ENCODE assay signal across 34 cellular contexts in the genomic region with DNA sequence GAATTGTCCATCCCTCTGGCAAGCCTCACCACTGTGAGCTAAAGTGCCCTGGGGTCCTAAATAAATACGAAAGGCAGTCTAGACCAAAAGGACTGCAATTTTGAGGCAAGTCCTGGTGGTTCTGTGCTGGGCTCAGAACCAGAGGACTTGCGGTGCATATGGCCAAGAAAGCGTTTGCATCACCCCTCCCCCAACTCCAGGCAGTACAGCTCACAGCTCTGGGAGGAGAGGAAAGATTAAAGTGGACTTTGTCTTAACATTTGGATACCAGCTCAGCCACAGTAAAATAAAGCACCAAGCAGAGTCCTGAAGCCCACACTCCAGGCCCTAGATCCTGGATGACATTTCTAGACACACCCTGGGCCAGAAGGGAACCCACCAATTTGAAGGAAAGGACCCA. TPM values are rescaled to one million over a fixed set of nuclear protein-coding genes. Genes with fewer than 3 reads are reported as not detected.
"Had no signal": no experiment of that assay in that cellular context is flagged by ENCODE, and none has a peak within 500 bp of the region (broad histone marks: within the 10 kb centered on the region; RNA-seq: fewer than 3 reads in every experiment).

No MANE protein-coding gene starts in this region.

- DNase-seq: activated B cell treated with CpG ODN at 0.5 μM for 24 hours; activated CD4-positive, alpha-beta memory T cell treated with anti-CD3 and anti-CD28 coated beads for 36 hours; activated CD4-positive, alpha-beta T cell treated with anti-CD3 and anti-CD28 coated beads for 4 hours; activated CD4-positive, alpha-beta T cell treated with anti-CD3 and anti-CD28 coated beads, Interleukin-2, amount 10 ng/mL, durations not matched to agents 24 days and 14 days; activated CD4-positive, alpha-beta T cell treated with anti-CD3 and anti-CD28 coated beads, Interleukin-2, amount 50 U/mL, for 1 hour; activated CD4-positive, alpha-beta T cell treated with anti-CD3 and anti-CD28 coated beads, Interleukin-2, amount 50 U/mL, for 4 hours; activated CD4-positive, CD25-positive, alpha-beta regulatory T cell treated with anti-CD3 and anti-CD28 coated beads, Interleukin-2, amount 50 U/mL, for 72 hours; activated CD8-positive, alpha-beta memory T cell treated with anti-CD3 and anti-CD28 coated beads for 24 hours; activated CD8-positive, alpha-beta memory T cell treated with anti-CD3 and anti-CD28 coated beads, Interleukin-2, amount 10 ng/mL, durations not matched to agents 7 days and 5 days; activated CD8-positive, alpha-beta T cell treated with anti-CD3 and anti-CD28 coated beads, Interleukin-2, amount 10 ng/mL, durations not matched to agents 7 days and 5 days; activated effector memory CD4-positive, alpha-beta T cell treated with anti-CD3 and anti-CD28 coated beads, Interleukin-2, amount 50 U/mL, for 16 hours; activated gamma-delta T cell treated with Interleukin-2 at 50 U/mL for 16 hours; activated naive CD4-positive, alpha-beta T cell; activated naive CD4-positive, alpha-beta T cell treated with anti-CD3 and anti-CD28 coated beads for 36 hours; activated naive CD4-positive, alpha-beta T cell treated with anti-CD3 and anti-CD28 coated beads, Interleukin-2, amount 50 U/mL, for 16 hours; activated naive CD8-positive, alpha-beta T cell treated with anti-CD3 and anti-CD28 coated beads for 36 hours; activated T-cell treated with anti-CD3 and anti-CD28 coated beads for 4 hours; activated T-cell treated with anti-CD3 and anti-CD28 coated beads, Interleukin-2, amount 50 U/mL, for 1 hour; activated T-cell treated with anti-CD3 and anti-CD28 coated beads, Interleukin-2, amount 50 U/mL, for 4 hours; activated T-cell treated with anti-CD3 and anti-CD28 coated beads, Interleukin-2, amount 50 U/mL, for 72 hours; adrenal gland; amniotic stem cell; aorta; body of pancreas; brain microvascular endothelial cell; cerebellar nuclear complex; T-helper 1 cell; T-helper 2 cell; T-helper 9 cell had no signal

- H3K27me3 ChIP-seq: adrenal gland, body of pancreas, brain microvascular endothelial cell had no signal

- H3K27ac ChIP-seq: adrenal gland, body of pancreas, brain microvascular endothelial cell, breast epithelium, VCaP had no signal

- H3K4me3 ChIP-seq: adrenal gland, body of pancreas, breast epithelium had no signal

- H3K36me3 ChIP-seq: adrenal gland, brain microvascular endothelial cell, breast epithelium had no signal

- H3K9me3 ChIP-seq: adrenal gland, body of pancreas had no signal

- H3K4me1 ChIP-seq: adrenal gland, body of pancreas, breast epithelium had no signal

- ATAC-seq: activated CD8-positive, alpha-beta memory T cell treated with anti-CD3 and anti-CD28 coated beads, Interleukin-2, amount 10 ng/mL, durations not matched to agents 7 days and 5 days; activated CD8-positive, alpha-beta T cell treated with anti-CD3 and anti-CD28 coated beads, Interleukin-2, amount 10 ng/mL, durations not matched to agents 7 days and 5 days; activated naive CD4-positive, alpha-beta T cell treated with anti-CD3 and anti-CD28 coated beads, Interleukin-2, amount 50 U/mL, for 72 hours; activated T-cell treated with anti-CD3 and anti-CD28 coated beads, Interleukin-2, amount 50 U/mL, for 4 hours; activated T-cell treated with anti-CD3 and anti-CD28 coated beads, Interleukin-2, amount 50 U/mL, for 72 hours; activated T-helper 17 cell treated with anti-CD3 and anti-CD28 coated beads, Interleukin-2, amount 50 U/mL, for 72 hours; body of pancreas had no signal

RNA-seq across cellular contexts. Expression of a gene that starts 24.9 kb away (rescaled TPM):
- total RNA-seq: activated B cell treated with CpG ODN at 0.5 μM for 24 hours; activated CD4-positive, alpha-beta memory T cell treated with anti-CD3 and anti-CD28 coated beads for 36 hours; activated CD4-positive, alpha-beta T cell treated with anti-CD3 and anti-CD28 coated beads, Interleukin-2, amount 10 ng/mL, durations not matched to agents 24 days and 14 days; activated CD8-positive, alpha-beta memory T cell treated with anti-CD3 and anti-CD28 coated beads, Interleukin-2, amount 10 ng/mL, durations not matched to agents 7 days and 5 days; activated CD8-positive, alpha-beta T cell treated with anti-CD3 and anti-CD28 coated beads, Interleukin-2, amount 10 ng/mL, durations not matched to agents 7 days and 5 days; activated naive CD4-positive, alpha-beta T cell treated with anti-CD3 and anti-CD28 coated beads for 36 hours; activated naive CD4-positive, alpha-beta T cell treated with anti-CD3 and anti-CD28 coated beads, Interleukin-2, amount 50 U/mL, for 72 hours; activated naive CD8-positive, alpha-beta T cell treated with anti-CD3 and anti-CD28 coated beads for 36 hours; activated T-cell treated with anti-CD3 and anti-CD28 coated beads, Interleukin-2, amount 50 U/mL, for 72 hours; activated T-helper 1 cell treated with anti-CD3 and anti-CD28 coated beads, Interleukin-12 subunit alpha, Interleukin-12 subunit beta, Interleukin-2, Interleukin-4 antibody, amounts not matched to agents 30 ng/mL and 10 ng/mL and 1 ng/mL, durations not matched to agents 14 hours and 24 hours and 36 hours; activated T-helper 17 cell treated with anti-CD3 and anti-CD28 coated beads, Interleukin-2, amount 50 U/mL, for 72 hours; aorta had no signal
